9 cellular contexts compared by ENCODE assay signal in genomic region chr9:137168907-137169763, GRCh38. TPM values are rescaled to one million over a fixed set of nuclear protein-coding genes. Genes with fewer than 3 reads are reported as not detected.
DNase-seq lines count a peak whose midpoint lies in the region; ATAC-seq and TF ChIP-seq lines count a peak whose summit lies in the region.
"Had no signal": no experiment of that assay in that cellular context is flagged by ENCODE, and none has a peak within 500 bp of the region (broad histone marks: within the 10 kb centered on the region; RNA-seq: fewer than 3 reads in every experiment).

No MANE protein-coding gene starts in this region.

- intact Hi-C loops in activated CD4-positive, alpha-beta memory T cell treated with anti-CD3 and anti-CD28 coated beads for 36 hours (cut with micrococcal nuclease): no loop called here
- intact Hi-C loops in uterus (cut with DNase I; ENCODE audit: low total_unique reads): no loop called here

- no peak overlapping the region for H3K27ac ChIP-seq in foreskin keratinocyte
- no peak overlapping the region for H3K27ac ChIP-seq in rectal smooth muscle tissue (ENCODE audit: low read depth, low read length)
- no peak overlapping the region for H3K27ac ChIP-seq in uterus
- H3K27ac ChIP-seq: adrenal gland had no signal

- no peak for TF ChIP-seq POLR2A in uterus (IDR thresholded peaks at IDR 0.05)

- no peak overlapping the region for H3K9ac ChIP-seq in rectal smooth muscle tissue (ENCODE audit: low read length)

- ATAC-seq in foreskin keratinocyte (peak; percentile 22), HG03095 (IDR thresholded peaks at IDR 0.05; ENCODE audit: unreplicated experiment) (no peak)

- no peaks in the 10 kb centered on the region for H3K9me3 Mint-ChIP-seq in activated CD4-positive, alpha-beta memory T cell treated with anti-CD3 and anti-CD28 coated beads, Interleukin-2, amount 10 ng/mL, durations not matched to agents 7 days and 5 days
- H3K9me3 Mint-ChIP-seq in activated CD4-positive, alpha-beta memory T cell treated with anti-CD3 and anti-CD28 coated beads for 36 hours: no peaks in the 10 kb centered on the region

- DNase-seq in activated CD4-positive, alpha-beta memory T cell treated with anti-CD3 and anti-CD28 coated beads, Interleukin-2, amount 10 ng/mL, durations not matched to agents 7 days and 5 days: no peak
- no peak for DNase-seq in activated CD4-positive, alpha-beta memory T cell treated with anti-CD3 and anti-CD28 coated beads for 36 hours
- DNase-seq in NCI-H1105 (lab: John Stamatoyannopoulos, UW) (peak; percentile 75), T-helper 9 cell (peak; percentile 16), foreskin keratinocyte (peak in 1 of 2 donors; percentile 38), uterus (no peak)

- H3K36me3 ChIP-seq in rectal smooth muscle tissue (ENCODE audit: control insufficient read depth, insufficient read depth, low read length) (no peaks in the 10 kb centered on the region), uterus (no peaks in the 10 kb centered on the region)
- H3K36me3 ChIP-seq: adrenal gland had no signal

- peak overlapping the region; percentile 56 for H3K4me3 Mint-ChIP-seq in activated CD4-positive, alpha-beta memory T cell treated with anti-CD3 and anti-CD28 coated beads, Interleukin-2, amount 10 ng/mL, durations not matched to agents 7 days and 5 days
- no peak overlapping the region for H3K4me3 Mint-ChIP-seq in activated CD4-positive, alpha-beta memory T cell treated with anti-CD3 and anti-CD28 coated beads for 36 hours

- H3K36me3 Mint-ChIP-seq in activated CD4-positive, alpha-beta memory T cell treated with anti-CD3 and anti-CD28 coated beads, Interleukin-2, amount 10 ng/mL, durations not matched to agents 7 days and 5 days (ENCODE audit: low read depth): no peaks in the 10 kb centered on the region
- no peaks in the 10 kb centered on the region for H3K36me3 Mint-ChIP-seq in activated CD4-positive, alpha-beta memory T cell treated with anti-CD3 and anti-CD28 coated beads for 36 hours

- H3K9me3 ChIP-seq in uterus: no peaks in the 10 kb centered on the region
- H3K9me3 ChIP-seq: adrenal gland had no signal

- H3K27ac Mint-ChIP-seq in activated CD4-positive, alpha-beta memory T cell treated with anti-CD3 and anti-CD28 coated beads, Interleukin-2, amount 10 ng/mL, durations not matched to agents 7 days and 5 days: no peak overlapping the region
- no peak overlapping the region for H3K27ac Mint-ChIP-seq in activated CD4-positive, alpha-beta memory T cell treated with anti-CD3 and anti-CD28 coated beads for 36 hours

- POLR2A ChIA-PET in activated CD4-positive, alpha-beta memory T cell treated with anti-CD3 and anti-CD28 coated beads, Interleukin-2, amount 10 ng/mL, durations not matched to agents 7 days and 5 days (lab: Charles Lee): interaction anchor here (0.8 kb wide), 1 partner anchor 500 kb away, joined by 3 read pairs; no protein-coding TSS in a partner anchor
- POLR2A ChIA-PET in activated CD4-positive, alpha-beta memory T cell treated with anti-CD3 and anti-CD28 coated beads for 36 hours (lab: Charles Lee): no interaction called here

- TF ChIP-seq CTCF in foreskin keratinocyte (conservative IDR thresholded peaks at IDR 0.05) (no peak), uterus (IDR thresholded peaks at IDR 0.05) (no peak)

- peaks cover 3% of the 10 kb centered on the region for H3K4me1 Mint-ChIP-seq in activated CD4-positive, alpha-beta memory T cell treated with anti-CD3 and anti-CD28 coated beads, Interleukin-2, amount 10 ng/mL, durations not matched to agents 7 days and 5 days
- peaks cover 6% of the 10 kb centered on the region for H3K4me1 Mint-ChIP-seq in activated CD4-positive, alpha-beta memory T cell treated with anti-CD3 and anti-CD28 coated beads for 36 hours (ENCODE audit: low read depth)

- peaks cover 45% of the 10 kb centered on the region for H3K27me3 Mint-ChIP-seq in activated CD4-positive, alpha-beta memory T cell treated with anti-CD3 and anti-CD28 coated beads, Interleukin-2, amount 10 ng/mL, durations not matched to agents 7 days and 5 days
- peaks cover 35% of the 10 kb centered on the region for H3K27me3 Mint-ChIP-seq in activated CD4-positive, alpha-beta memory T cell treated with anti-CD3 and anti-CD28 coated beads for 36 hours

- H3K4me3 ChIP-seq in rectal smooth muscle tissue (ENCODE audit: low read length) (peak overlapping the region; percentile 54), uterus (peak overlapping the region in 1 of 2 donors; percentile 11)

- no peaks in the 10 kb centered on the region for H3K4me1 ChIP-seq in foreskin keratinocyte
- no peaks in the 10 kb centered on the region for H3K4me1 ChIP-seq in rectal smooth muscle tissue (ENCODE audit: control insufficient read depth, insufficient read depth, low read length)
- peaks cover 4 to 21% of the 10 kb centered on the region in 2 donors for H3K4me1 ChIP-seq in uterus

- H3K27me3 ChIP-seq in foreskin keratinocyte (peaks cover 99% of the 10 kb centered on the region), rectal smooth muscle tissue (ENCODE audit: control insufficient read depth, insufficient read depth, low read length) (peaks cover 50% of the 10 kb centered on the region), uterus (peaks cover 28 to 46% of the 10 kb centered on the region in 2 donors)

- CTCF ChIA-PET in activated CD4-positive, alpha-beta memory T cell treated with anti-CD3 and anti-CD28 coated beads, Interleukin-2, amount 10 ng/mL, durations not matched to agents 7 days and 5 days (lab: Charles Lee): no interaction called here
- CTCF ChIA-PET in activated CD4-positive, alpha-beta memory T cell treated with anti-CD3 and anti-CD28 coated beads for 36 hours (lab: Charles Lee): interaction anchor here (1.4 to 1.5 kb wide), 2 partner anchors 40 to 73 kb away, joined by 3 to 5 read pairs; no protein-coding TSS in a partner anchor

RNA-seq across cellular contexts. Expression of gene LRRC26, which starts 0.7 kb away (rescaled TPM):
- total RNA-seq in activated CD4-positive, alpha-beta memory T cell treated with anti-CD3 and anti-CD28 coated beads, Interleukin-2, amount 10 ng/mL, durations not matched to agents 7 days and 5 days: not detected
- total RNA-seq in activated CD4-positive, alpha-beta memory T cell treated with anti-CD3 and anti-CD28 coated beads for 36 hours: not detected
- total RNA-seq in foreskin keratinocyte (not detected in 2 replicates), uterus (under 1 TPM in 1 of 4 donors, not detected in 3; 0.29 TPM)
- polyA plus RNA-seq in foreskin keratinocyte: not detected in 2 replicates
- total RNA-seq: adrenal gland had no signal
- polyA plus RNA-seq: adrenal gland had no signal

RNA-seq across cellular contexts. Expression of gene TMEM210, which starts 2.7 kb away (rescaled TPM):
- not detected for total RNA-seq in activated CD4-positive, alpha-beta memory T cell treated with anti-CD3 and anti-CD28 coated beads, Interleukin-2, amount 10 ng/mL, durations not matched to agents 7 days and 5 days
- not detected for total RNA-seq in activated CD4-positive, alpha-beta memory T cell treated with anti-CD3 and anti-CD28 coated beads for 36 hours
- not detected in 2 replicates for total RNA-seq in foreskin keratinocyte
- polyA plus RNA-seq in foreskin keratinocyte: not detected in 2 replicates
- total RNA-seq in uterus: not detected
- total RNA-seq: adrenal gland had no signal
- polyA plus RNA-seq: adrenal gland had no signal

RNA-seq across cellular contexts. Expression of gene ANAPC2, which starts 19.2 kb away (rescaled TPM):
- total RNA-seq in activated CD4-positive, alpha-beta memory T cell treated with anti-CD3 and anti-CD28 coated beads, Interleukin-2, amount 10 ng/mL, durations not matched to agents 7 days and 5 days: 10 to 100 TPM; 53.3 to 57.8 TPM
- 10 to 100 TPM; 36.3 to 36.9 TPM for total RNA-seq in activated CD4-positive, alpha-beta memory T cell treated with anti-CD3 and anti-CD28 coated beads for 36 hours
- total RNA-seq in foreskin keratinocyte: 20.8 TPM in 2 replicates
- polyA plus RNA-seq in foreskin keratinocyte: 16.4 and 17.2 TPM in 2 replicates
- 10 to 100 TPM in 3 of 4 donors, 1 to 10 TPM in 1; 6.7 to 65.6 (median 24.9) TPM for total RNA-seq in uterus

RNA-seq across cellular contexts. Expression of gene SSNA1, which starts 19.3 kb away (rescaled TPM):
- total RNA-seq in activated CD4-positive, alpha-beta memory T cell treated with anti-CD3 and anti-CD28 coated beads, Interleukin-2, amount 10 ng/mL, durations not matched to agents 7 days and 5 days: 10 to 100 TPM; 70.0 to 76.3 TPM
- 10 to 100 TPM; 58.9 to 62.1 TPM for total RNA-seq in activated CD4-positive, alpha-beta memory T cell treated with anti-CD3 and anti-CD28 coated beads for 36 hours
- total RNA-seq in foreskin keratinocyte (98.8 and 102 TPM in 2 replicates), uterus (10 to 100 TPM; 17.1 to 47.1 (median 40.6) TPM)
- 174 and 179 TPM in 2 replicates for polyA plus RNA-seq in foreskin keratinocyte

RNA-seq across cellular contexts. Expression of gene GRIN1, which starts 30.2 kb away (rescaled TPM):
- total RNA-seq in activated CD4-positive, alpha-beta memory T cell treated with anti-CD3 and anti-CD28 coated beads, Interleukin-2, amount 10 ng/mL, durations not matched to agents 7 days and 5 days: under 1 TPM; 0.40 to 0.43 TPM
- not detected for total RNA-seq in activated CD4-positive, alpha-beta memory T cell treated with anti-CD3 and anti-CD28 coated beads for 36 hours
- total RNA-seq in foreskin keratinocyte (0.07 and 0.17 TPM in 2 replicates), uterus (not detected)
- 0.08 and 0.28 TPM in 2 replicates for polyA plus RNA-seq in foreskin keratinocyte

Comparison
In these comparisons a context has a peak if more than half of its experiments do, and no peak if none do; other contexts are left out.
1. DNase-seq: peak in NCI-H1105 (single experiment) and T-helper 9 cell (single experiment); none in activated CD4-positive, alpha-beta memory T cell treated with anti-CD3 and anti-CD28 coated beads, Interleukin-2, amount 10 ng/mL, durations not matched to agents 7 days and 5 days (single experiment), activated CD4-positive, alpha-beta memory T cell treated with anti-CD3 and anti-CD28 coated beads for 36 hours (single experiment) and uterus (0 of 2).